Comparison of ENCODE assay signal across 1 cellular context in genomic region chr11:71431271-71431670, GRCh38.
TF ChIP-seq lines count a peak whose summit lies in the region.

No MANE protein-coding gene starts in this region.

TF ChIP-seq in IMR-90, 13 proteins besides CTCF, POLR2A, EP300 and RAD21:
- no peak for TF ChIP-seq MAFK (IDR thresholded peaks at IDR 0.05; ENCODE audit: low read depth, low read length)
- TF ChIP-seq, protein P1, sequence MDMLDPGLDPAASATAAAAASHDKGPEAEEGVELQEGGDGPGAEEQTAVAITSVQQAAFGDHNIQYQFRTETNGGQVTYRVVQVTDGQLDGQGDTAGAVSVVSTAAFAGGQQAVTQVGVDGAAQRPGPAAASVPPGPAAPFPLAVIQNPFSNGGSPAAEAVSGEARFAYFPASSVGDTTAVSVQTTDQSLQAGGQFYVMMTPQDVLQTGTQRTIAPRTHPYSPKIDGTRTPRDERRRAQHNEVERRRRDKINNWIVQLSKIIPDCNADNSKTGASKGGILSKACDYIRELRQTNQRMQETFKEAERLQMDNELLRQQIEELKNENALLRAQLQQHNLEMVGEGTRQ (IDR thresholded peaks at IDR 0.05; ENCODE audit: low read depth, low read length) = no peak
- TF ChIP-seq CEBPB (IDR thresholded peaks at IDR 0.05; ENCODE audit: low read depth, low read length) = no peak
- TF ChIP-seq MAZ (IDR thresholded peaks at IDR 0.05; ENCODE audit: borderline replicate concordance, low read depth, low read length) = no peak
- TF ChIP-seq FOS (IDR thresholded peaks at IDR 0.05; ENCODE audit: low read depth, low read length) = no peak
- TF ChIP-seq ELK1 (IDR thresholded peaks at IDR 0.05; ENCODE audit: borderline replicate concordance, low read depth, low read length) = no peak
- TF ChIP-seq CHD1 (IDR thresholded peaks at IDR 0.05; ENCODE audit: low read depth, low read length) = no peak
- no peak for TF ChIP-seq SMC3 (IDR thresholded peaks at IDR 0.05; ENCODE audit: low read depth, low read length)
- TF ChIP-seq MXI1 (IDR thresholded peaks at IDR 0.05; ENCODE audit: borderline replicate concordance, low read depth, low read length) = no peak
- no peak for TF ChIP-seq RCOR1 (IDR thresholded peaks at IDR 0.05; ENCODE audit: insufficient replicate concordance, low read length)
- no peak for TF ChIP-seq BHLHE40 (IDR thresholded peaks at IDR 0.05; ENCODE audit: low read depth, low read length)
- TF ChIP-seq NFE2L2 (IDR thresholded peaks at IDR 0.05; ENCODE audit: low read depth, low read length) = no peak
- TF ChIP-seq RFX5 (IDR thresholded peaks at IDR 0.05; ENCODE audit: low read depth, low read length) = no peak
